In the genomic region with DNA sequence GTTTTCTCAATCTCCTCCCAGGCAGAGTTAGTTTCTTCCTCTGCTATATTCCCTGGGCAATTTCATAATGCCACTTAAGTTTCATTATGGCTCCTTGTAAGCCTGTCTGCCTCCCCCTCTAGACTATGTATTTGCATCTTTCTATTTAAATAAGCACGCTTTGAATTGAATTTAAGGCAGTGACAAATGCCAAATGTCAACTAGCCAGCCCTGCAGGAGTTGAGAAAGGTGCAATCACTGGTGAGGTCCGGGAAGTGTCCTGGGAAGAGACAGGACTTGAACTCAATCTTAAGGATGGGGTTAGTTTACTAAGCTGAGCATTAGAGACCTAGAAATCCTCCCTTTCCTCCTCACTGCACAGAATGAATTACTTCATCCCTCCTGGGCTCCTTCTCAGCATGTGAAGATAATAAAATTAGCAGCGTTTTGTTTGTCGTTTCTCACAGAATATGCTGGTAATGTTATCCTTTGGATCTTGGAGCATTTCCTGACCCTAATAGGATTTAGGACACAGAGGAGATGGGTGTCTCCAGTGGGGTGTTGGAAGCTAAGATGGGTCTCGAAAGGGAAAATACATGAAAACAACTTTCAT, we compare ENCODE assay signal across 8 cellular contexts. TPM values are rescaled to one million over a fixed set of nuclear protein-coding genes. Genes with fewer than 3 reads are reported as not detected.
DNase-seq lines count a peak whose midpoint lies in the region; ATAC-seq, FAIRE-seq and TF ChIP-seq lines count a peak whose summit lies in the region.

No MANE protein-coding gene starts in this region.

- peaks cover 5% of the 10 kb centered on the region; the same call in 1 of the 2 replicates for H3K9me3 ChIP-seq in SJCRH30 (replicated peaks)
- H3K9me3 ChIP-seq in tibial artery: no peaks in the 10 kb centered on the region

- peaks cover 29% of the 10 kb centered on the region for H3K4me1 Mint-ChIP-seq in activated T-cell treated with anti-CD3 and anti-CD28 coated beads, Interleukin-2, amount 50 U/mL, for 72 hours (ENCODE audit: low read depth)

- TF ChIP-seq CTCF in foreskin keratinocyte (conservative IDR thresholded peaks at IDR 0.05) (no peak), tibial artery (IDR thresholded peaks at IDR 0.05) (no peak), D721Med (IDR thresholded peaks at IDR 0.05; ENCODE audit: insufficient read depth, missing control alignments) (no peak)

- peak overlapping the region; percentile 86 to 91 for H3K4me3 Mint-ChIP-seq in activated T-cell treated with anti-CD3 and anti-CD28 coated beads, Interleukin-2, amount 50 U/mL, for 72 hours

- H3K27ac Mint-ChIP-seq in activated T-cell treated with anti-CD3 and anti-CD28 coated beads, Interleukin-2, amount 50 U/mL, for 72 hours: no peak overlapping the region

- H3K4me1 ChIP-seq in SJCRH30: no peaks in the 10 kb centered on the region
- peaks cover 27% of the 10 kb centered on the region for H3K4me1 ChIP-seq in foreskin keratinocyte
- peaks cover 0 to 15% (median 11%) of the 10 kb centered on the region in 4 donors for H3K4me1 ChIP-seq in tibial artery

- peak; percentile 22 to 28 for ATAC-seq in activated T-cell treated with anti-CD3 and anti-CD28 coated beads, Interleukin-2, amount 50 U/mL, for 72 hours (replicated peaks in 1 of 2)
- ATAC-seq in foreskin keratinocyte: no peak

- no peak for FAIRE-seq in D721Med (lab: Jason Lieb, UNC)

- no peak overlapping the region for H3K27ac ChIP-seq in SJCRH30
- H3K27ac ChIP-seq in foreskin keratinocyte: peak overlapping the region; percentile 98
- H3K27ac ChIP-seq in tibial artery: peak overlapping the region; percentile 95 to 96

- H3K36me3 ChIP-seq in SJCRH30: peaks cover 15% of the 10 kb centered on the region
- peaks cover 2 to 13% (median 13%) of the 10 kb centered on the region in 3 donors for H3K36me3 ChIP-seq in tibial artery

- no peak for DNase-seq in activated T-cell treated with anti-CD3 and anti-CD28 coated beads, Interleukin-2, amount 50 U/mL, for 72 hours
- no peak for DNase-seq in activated T-cell treated with anti-CD3 and anti-CD28 coated beads, Interleukin-2, amount 50 U/mL, for 1 hour
- DNase-seq in SJCRH30 (no peak), foreskin keratinocyte (no peak), tibial artery (no peak), cerebellar cortex (ENCODE audit: low spot score) (no peak), HuH-7 (ENCODE audit: low spot score) (no peak), D721Med (ENCODE audit: insufficient read length, low spot score) (no peak)

- no peaks in the 10 kb centered on the region for H3K27me3 ChIP-seq in SJCRH30
- no peaks in the 10 kb centered on the region for H3K27me3 ChIP-seq in foreskin keratinocyte
- no peaks in the 10 kb centered on the region for H3K27me3 ChIP-seq in tibial artery

- H3K36me3 Mint-ChIP-seq in activated T-cell treated with anti-CD3 and anti-CD28 coated beads, Interleukin-2, amount 50 U/mL, for 72 hours (ENCODE audit: insufficient read depth in 2 of 2): peaks cover 2 to 5% of the 10 kb centered on the region in 2 donors

- H3K4me3 ChIP-seq in SJCRH30 (peak overlapping the region; percentile 95), tibial artery (peak overlapping the region; percentile 86 to 95)

- intact Hi-C loops in tibial artery (cut with DNase I; ENCODE audit: low total_unique reads): no loop called here

- no peaks in the 10 kb centered on the region for H3K9me3 Mint-ChIP-seq in activated T-cell treated with anti-CD3 and anti-CD28 coated beads, Interleukin-2, amount 50 U/mL, for 72 hours

- peaks cover 2% of the 10 kb centered on the region for H3K27me3 Mint-ChIP-seq in activated T-cell treated with anti-CD3 and anti-CD28 coated beads, Interleukin-2, amount 50 U/mL, for 72 hours (ENCODE audit: low read depth)

RNA-seq across cellular contexts. Expression of a gene that starts 1.6 kb away (rescaled TPM):
- 10 to 100 TPM; 12.0 to 15.7 TPM for total RNA-seq in activated T-cell treated with anti-CD3 and anti-CD28 coated beads, Interleukin-2, amount 50 U/mL, for 72 hours
- 19.2 and 22.7 TPM in 2 replicates for total RNA-seq in SJCRH30 (2014; rRNA removed; shearing (Covaris generic))
- 25.3 and 27.0 TPM in 2 replicates for total RNA-seq in foreskin keratinocyte
- 8.7 and 9.4 TPM in 2 replicates for polyA plus RNA-seq in foreskin keratinocyte

RNA-seq across cellular contexts. Expression of a gene that starts 25.3 kb away (rescaled TPM):
- 1 to 10 TPM; 1.2 to 2.4 TPM for total RNA-seq in activated T-cell treated with anti-CD3 and anti-CD28 coated beads, Interleukin-2, amount 50 U/mL, for 72 hours
- 18.3 and 21.8 TPM in 2 replicates for total RNA-seq in SJCRH30 (2014; rRNA removed; shearing (Covaris generic))
- 18.1 and 18.2 TPM in 2 replicates for total RNA-seq in foreskin keratinocyte
- 10.2 and 13.9 TPM in 2 replicates for polyA plus RNA-seq in foreskin keratinocyte
